In the genomic region with DNA sequence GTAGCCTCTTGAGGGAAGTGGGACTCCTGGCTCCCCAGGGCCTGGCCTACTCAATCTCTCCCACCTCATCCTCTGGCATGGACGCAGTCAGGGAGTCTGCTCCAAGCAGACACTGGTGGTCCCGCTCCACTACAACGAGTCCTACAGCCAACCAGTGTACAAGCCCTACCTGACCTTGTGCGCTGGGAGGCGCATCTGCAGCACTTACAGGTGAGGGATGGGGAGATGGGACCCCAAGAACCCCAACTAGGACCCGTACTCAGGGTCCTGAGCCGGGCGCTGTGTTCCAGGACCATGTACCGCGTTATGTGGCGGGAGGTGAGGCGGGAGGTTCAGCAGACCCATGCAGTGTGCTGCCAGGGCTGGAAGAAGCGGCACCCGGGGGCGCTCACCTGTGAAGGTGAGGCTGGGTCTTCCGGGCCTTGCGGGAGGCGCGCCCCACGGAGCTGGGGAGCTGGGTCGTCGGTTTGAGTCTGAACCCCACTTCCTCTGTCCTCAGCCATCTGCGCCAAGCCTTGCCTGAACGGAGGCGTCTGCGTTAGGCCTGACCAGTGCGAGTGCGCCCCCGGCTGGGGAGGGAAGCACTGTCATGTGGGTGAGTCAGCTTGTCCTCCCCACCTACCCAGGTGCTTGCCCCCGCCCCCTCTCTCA, we compare ENCODE assay signal across 16 cellular contexts. TPM values are rescaled to one million over a fixed set of nuclear protein-coding genes. Genes with fewer than 3 reads are reported as not detected.
A peak's percentile ranks its signal among the peaks of the same experiment; 100 is the strongest.
DNase-seq lines count a peak whose midpoint lies in the region; ATAC-seq and TF ChIP-seq lines count a peak whose summit lies in the region.
"Had no signal": no experiment of that assay in that cellular context is flagged by ENCODE, and none has a peak within 500 bp of the region (broad histone marks: within the 10 kb centered on the region; RNA-seq: fewer than 3 reads in every experiment).

No MANE protein-coding gene starts in this region.

- no peak overlapping the region for H3K4me2 ChIP-seq in mesenchymal stem cell (ENCODE audit: low read length, poor library complexity, severe bottlenecking)

- H3K18ac ChIP-seq in mesenchymal stem cell (ENCODE audit: low read depth in 1 of 2, low read length in 2 of 2), result no peak overlapping the region

- H3K14ac ChIP-seq in mesenchymal stem cell (ENCODE audit: low read length in 2 of 2), result no peak overlapping the region

- H3K4ac ChIP-seq in mesenchymal stem cell (ENCODE audit: low read depth in 1 of 2, low read length in 2 of 2), result no peak overlapping the region

- no peak for TF ChIP-seq CTCF in mucosa of descending colon (IDR thresholded peaks at IDR 0.05)

- H3K9me3 ChIP-seq in HUES6 (ENCODE audit: control insufficient read depth, insufficient read depth, low read depth, low read length) (no peaks in the 10 kb centered on the region), ectodermal cell (ENCODE audit: control insufficient read depth, low read length) (no peaks in the 10 kb centered on the region), mucosa of descending colon (no peaks in the 10 kb centered on the region), mesenchymal stem cell (ENCODE audit: control insufficient read depth, low read length) (no peaks in the 10 kb centered on the region)
- H3K9me3 ChIP-seq: ascending aorta had no signal

- H2AK5ac ChIP-seq in mesenchymal stem cell (ENCODE audit: low read length, severe bottlenecking), result no peak overlapping the region

- intact Hi-C loops in mucosa of descending colon (cut with DNase I, micrococcal nuclease), result no loop called here

- H3K9ac ChIP-seq in HUES6 (ENCODE audit: low read length) (peak overlapping the region; percentile 41), mesenchymal stem cell (ENCODE audit: low read length) (no peak overlapping the region)

- no peak overlapping the region; the same call in 1 of the 2 replicates for H3K4me3 ChIP-seq in HUES6 (ENCODE audit: low read depth, low read length)
- H3K4me3 ChIP-seq in ectodermal cell (ENCODE audit: insufficient read depth, low read depth, low read length), result no peak overlapping the region
- no peak overlapping the region for H3K4me3 ChIP-seq in mucosa of descending colon
- no peak overlapping the region for H3K4me3 ChIP-seq in mesenchymal stem cell (ENCODE audit: insufficient read depth in 1 of 2, low read depth in 1 of 2, low read length in 2 of 2)
- H3K4me3 ChIP-seq: ascending aorta had no signal

- H3K23ac ChIP-seq in mesenchymal stem cell (ENCODE audit: low read length in 2 of 2), result no peak overlapping the region

- ATAC-seq in mucosa of descending colon (no peak), GM21390 (IDR thresholded peaks at IDR 0.05; ENCODE audit: unreplicated experiment) (no peak)
- ATAC-seq: esophagus mucosa had no signal

- H2BK120ac ChIP-seq in mesenchymal stem cell (ENCODE audit: low read depth, low read length), result no peak overlapping the region

- H3K79me1 ChIP-seq in mesenchymal stem cell (replicated peaks; ENCODE audit: low read length, poor library complexity, severe bottlenecking), result peaks cover 21% of the 10 kb centered on the region

- no peak overlapping the region for H2AFZ ChIP-seq in mesenchymal stem cell (ENCODE audit: low read depth, low read length)

- H3K27ac ChIP-seq in HUES6 (ENCODE audit: low read depth, low read length) (no peak overlapping the region), ectodermal cell (ENCODE audit: insufficient read depth, low read depth, low read length, poor library complexity, severe bottlenecking) (peak overlapping the region; percentile 3), mesenchymal stem cell (ENCODE audit: low read length, poor library complexity, severe bottlenecking) (no peak overlapping the region)
- H3K27ac ChIP-seq: ascending aorta had no signal

- H3K27me3 ChIP-seq in HUES6 (ENCODE audit: control insufficient read depth, insufficient read depth, low read length) (no peaks in the 10 kb centered on the region), ectodermal cell (ENCODE audit: control insufficient read depth, insufficient read depth, low read length, poor library complexity, severe bottlenecking) (no peaks in the 10 kb centered on the region), mesenchymal stem cell (ENCODE audit: control insufficient read depth in 1 of 2, insufficient read depth in 1 of 2, low read length in 2 of 2) (no peaks in the 10 kb centered on the region)
- H3K27me3 ChIP-seq: ascending aorta had no signal

- H3K4me1 ChIP-seq in HUES6 (ENCODE audit: control insufficient read depth, insufficient read depth, low read length), result peaks cover 9% of the 10 kb centered on the region; the same call in 1 of the 2 replicates
- H3K4me1 ChIP-seq in ectodermal cell (ENCODE audit: control insufficient read depth, insufficient read depth, low read length), result peaks cover 34% of the 10 kb centered on the region
- H3K4me1 ChIP-seq in mucosa of descending colon (ENCODE audit: low read depth), result no peaks in the 10 kb centered on the region
- H3K4me1 ChIP-seq in mesenchymal stem cell (ENCODE audit: control insufficient read depth, insufficient read depth, low read depth, low read length), result peaks cover 8% of the 10 kb centered on the region
- H3K4me1 ChIP-seq: ascending aorta had no signal

- H2BK12ac ChIP-seq in mesenchymal stem cell (ENCODE audit: low read length in 2 of 2), result no peak overlapping the region

- no peak overlapping the region for H2BK15ac ChIP-seq in mesenchymal stem cell (ENCODE audit: low read depth, poor library complexity, severe bottlenecking)

- H3K36me3 ChIP-seq in HUES6 (ENCODE audit: control insufficient read depth, insufficient read depth, low read length), result peaks cover 64% of the 10 kb centered on the region
- peaks cover 26% of the 10 kb centered on the region for H3K36me3 ChIP-seq in ectodermal cell (ENCODE audit: control insufficient read depth, insufficient read depth, low read length)
- H3K36me3 ChIP-seq in mucosa of descending colon (ENCODE audit: low read depth), result no peaks in the 10 kb centered on the region
- H3K36me3 ChIP-seq in mesenchymal stem cell (ENCODE audit: control insufficient read depth in 1 of 2, insufficient read depth in 2 of 2, low read depth in 1 of 2, low read length in 2 of 2), result peaks cover 77 to 81% of the 10 kb centered on the region in 2 experiments

- H4K91ac ChIP-seq in mesenchymal stem cell (ENCODE audit: low read length), result no peak overlapping the region

- no peak overlapping the region for H2BK5ac ChIP-seq in mesenchymal stem cell (ENCODE audit: low read depth, low read length, poor library complexity, severe bottlenecking)

- no peak overlapping the region for H4K8ac ChIP-seq in mesenchymal stem cell (ENCODE audit: low read length)

- 93 to 94% methylated on average over 30 of the region's 30 CpGs for WGBS in ectodermal cell, 2 experiments
- 91% methylated on average over 30 of the region's 30 CpGs for WGBS in mesenchymal stem cell

- DNase-seq in COLO668 (lab: John Stamatoyannopoulos, UW; ENCODE audit: unreplicated experiment) (peak; percentile 86), mucosa of descending colon (peak in 2 of 3 donors; percentile 34 to 57), NCI-H510A treated with DMSO at 0.1 percent for 48 hours (lab: John Stamatoyannopoulos, UW) (no peak), OCI-M1 (lab: John Stamatoyannopoulos, UW) (no peak), mesenchymal stem cell (no peak)
- DNase-seq: activated B cell treated with CpG ODN at 0.5 μM for 24 hours; activated CD8-positive, alpha-beta memory T cell treated with anti-CD3 and anti-CD28 coated beads for 24 hours; dermis blood vessel endothelial cell; NCI-H2029; RPMI8226; stimulated activated naive CD4-positive, alpha-beta T cell treated with Interleukin-2 at 50 U/mL for 16 hours had no signal

RNA-seq across cellular contexts. Expression of gene EGFL8, which starts 2.1 kb away (rescaled TPM):
- 34.4 TPM for polyA plus RNA-seq in ectodermal cell (2013, experiment 1 of 4)
- polyA plus RNA-seq in ectodermal cell (2013, experiment 2 of 4), result 32.0 TPM
- polyA plus RNA-seq in ectodermal cell (2013, experiment 3 of 4), result 32.1 TPM
- 34.1 TPM for polyA plus RNA-seq in ectodermal cell (2013, experiment 4 of 4)
- total RNA-seq in mucosa of descending colon, result 10 to 100 TPM; 16.9 to 32.1 (median 21.5) TPM
- polyA plus RNA-seq in mesenchymal stem cell (2013, experiment 1 of 2), result 16.8 TPM
- polyA plus RNA-seq in mesenchymal stem cell (2013, experiment 2 of 2), result 16.9 TPM

RNA-seq across cellular contexts. Expression of gene AGPAT1, which starts 9.3 kb away (rescaled TPM):
- polyA plus RNA-seq in ectodermal cell (2013, experiment 1 of 4), result 152 TPM
- 151 TPM for polyA plus RNA-seq in ectodermal cell (2013, experiment 2 of 4)
- polyA plus RNA-seq in ectodermal cell (2013, experiment 3 of 4), result 114 TPM
- 136 TPM for polyA plus RNA-seq in ectodermal cell (2013, experiment 4 of 4)
- 10 to 100 TPM; 49.0 to 60.1 (median 56.2) TPM for total RNA-seq in mucosa of descending colon
- polyA plus RNA-seq in mesenchymal stem cell (2013, experiment 1 of 2), result 85.8 TPM
- 83.8 TPM for polyA plus RNA-seq in mesenchymal stem cell (2013, experiment 2 of 2)

RNA-seq across cellular contexts. Expression of gene RNF5, which starts 11.7 kb away (rescaled TPM):
- 125 TPM for polyA plus RNA-seq in ectodermal cell (2013, experiment 1 of 4)
- 134 TPM for polyA plus RNA-seq in ectodermal cell (2013, experiment 2 of 4)
- 110 TPM for polyA plus RNA-seq in ectodermal cell (2013, experiment 3 of 4)
- 130 TPM for polyA plus RNA-seq in ectodermal cell (2013, experiment 4 of 4)
- total RNA-seq in mucosa of descending colon, result 100 to 1,000 TPM in 1 of 3 donors, 10 to 100 TPM in 2; 79.0 to 114 (median 85.0) TPM
- 45.5 TPM for polyA plus RNA-seq in mesenchymal stem cell (2013, experiment 1 of 2)
- polyA plus RNA-seq in mesenchymal stem cell (2013, experiment 2 of 2), result 46.5 TPM

RNA-seq across cellular contexts. Expression of gene PPT2, which starts 12.6 kb away (rescaled TPM):
- 65.6 TPM for polyA plus RNA-seq in ectodermal cell (2013, experiment 1 of 4)
- 61.5 TPM for polyA plus RNA-seq in ectodermal cell (2013, experiment 2 of 4)
- polyA plus RNA-seq in ectodermal cell (2013, experiment 3 of 4), result 45.2 TPM
- polyA plus RNA-seq in ectodermal cell (2013, experiment 4 of 4), result 49.2 TPM
- total RNA-seq in mucosa of descending colon, result 10 to 100 TPM; 16.8 to 37.2 (median 34.4) TPM
- polyA plus RNA-seq in mesenchymal stem cell (2013, experiment 1 of 2), result 31.6 TPM
- 31.6 TPM for polyA plus RNA-seq in mesenchymal stem cell (2013, experiment 2 of 2)

RNA-seq across cellular contexts. Expression of gene PRRT1, which starts 14.8 kb away (rescaled TPM):
- polyA plus RNA-seq in ectodermal cell (2013, experiment 1 of 4), result 6.9 TPM
- polyA plus RNA-seq in ectodermal cell (2013, experiment 2 of 4), result 5.5 TPM
- polyA plus RNA-seq in ectodermal cell (2013, experiment 3 of 4), result 7.1 TPM
- polyA plus RNA-seq in ectodermal cell (2013, experiment 4 of 4), result 6.5 TPM
- total RNA-seq in mucosa of descending colon, result 1 to 10 TPM in 2 of 3 donors, under 1 TPM in 1; 0.96 to 6.6 (median 2.0) TPM
- polyA plus RNA-seq in mesenchymal stem cell (2013, experiment 1 of 2), result 8.0 TPM
- 7.9 TPM for polyA plus RNA-seq in mesenchymal stem cell (2013, experiment 2 of 2)
- total RNA-seq: activated B cell treated with CpG ODN at 0.5 μM for 24 hours, dermis blood vessel endothelial cell had no signal

Comparison
In these comparisons a context has a peak if more than half of its experiments do, and no peak if none do; other contexts are left out.
1. DNase-seq: peak in COLO668 (single experiment) and mucosa of descending colon (2 of 3); none in NCI-H510A treated with DMSO at 0.1 percent for 48 hours (single experiment), OCI-M1 (single experiment) and mesenchymal stem cell (single experiment).